8 cellular contexts compared by ENCODE assay signal in genomic region chr16:30054959-30055553, GRCh38. TPM values are rescaled to one million over a fixed set of nuclear protein-coding genes. Genes with fewer than 3 reads are reported as not detected.
DNase-seq lines count a peak whose midpoint lies in the region; ATAC-seq and TF ChIP-seq lines count a peak whose summit lies in the region.

No MANE protein-coding gene starts in this region.

- TF ChIP-seq CTCF in LNCaP clone FGC (IDR thresholded peaks at IDR 0.05; ENCODE audit: control insufficient read depth, extremely low read depth, insufficient read depth) = peak; percentile 18; the same call in 1 of the 2 replicates
- peak in 1 of 2 donors; percentile 22 for TF ChIP-seq CTCF in right atrium auricular region (IDR thresholded peaks at IDR 0.05)

- no peaks in the 10 kb centered on the region for H3K27me3 ChIP-seq in right atrium auricular region

- DNase-seq in DMS79 (lab: John Stamatoyannopoulos, UW) (peak; percentile 64), LNCaP clone FGC (ENCODE audit: low read depth) (no peak), activated T-cell treated with anti-CD3 and anti-CD28 coated beads for 24 hours (ENCODE audit: low read depth) (peak; percentile 38), germinal center (ENCODE audit: low spot score) (peak; percentile 70), right atrium auricular region (ENCODE audit: low spot score) (no peak)
- peak; percentile 78 for DNase-seq in stimulated activated CD8-positive, alpha-beta memory T cell treated with anti-CD3 and anti-CD28 coated beads, Interleukin-4, amount 100 ng/mL, for 48 hours
- DNase-seq in effector CD4-positive, alpha-beta T cell = no peak

- H3K4me3 ChIP-seq in LNCaP clone FGC (ENCODE audit: low read depth, low read length) = no peak overlapping the region
- no peak overlapping the region for H3K4me3 ChIP-seq in right atrium auricular region

- H3K4me1 ChIP-seq in right atrium auricular region = peaks cover 0 to 19% of the 10 kb centered on the region in 2 donors

- H3K9me3 ChIP-seq in right atrium auricular region = no peaks in the 10 kb centered on the region

- H3K36me3 ChIP-seq in right atrium auricular region = no peaks in the 10 kb centered on the region

- no peak overlapping the region for H3K27ac ChIP-seq in right atrium auricular region

- ATAC-seq in GM21390 (IDR thresholded peaks at IDR 0.05; ENCODE audit: unreplicated experiment) = no peak

RNA-seq across cellular contexts. Expression of gene ALDOA, which starts 10.5 kb away (rescaled TPM):
- 1,000 to 10,000 TPM; 2,869 to 3,626 TPM for total RNA-seq in right atrium auricular region

RNA-seq across cellular contexts. Expression of gene PPP4C, which starts 20.7 kb away (rescaled TPM):
- 10 to 100 TPM; 23.2 to 32.7 TPM for total RNA-seq in right atrium auricular region

RNA-seq across cellular contexts. Expression of gene TLCD3B, which starts 24.0 kb away (rescaled TPM):
- total RNA-seq in right atrium auricular region = not detected

RNA-seq across cellular contexts. Expression of gene C16orf92, which starts 32.1 kb away (rescaled TPM):
- not detected for total RNA-seq in right atrium auricular region

RNA-seq across cellular contexts. Expression of gene TBX6, which starts 36.7 kb away (rescaled TPM):
- under 1 TPM in 1 of 2 donors, not detected in 1; 0.43 TPM for total RNA-seq in right atrium auricular region

Comparison
In these comparisons a context has a peak if more than half of its experiments do, and no peak if none do; other contexts are left out.
1. DNase-seq: peak in DMS79 (single experiment), activated T-cell treated with anti-CD3 and anti-CD28 coated beads for 24 hours (single experiment), germinal center (single experiment) and stimulated activated CD8-positive, alpha-beta memory T cell treated with anti-CD3 and anti-CD28 coated beads, Interleukin-4, amount 100 ng/mL, for 48 hours (single experiment); none in LNCaP clone FGC (single experiment), effector CD4-positive, alpha-beta T cell (single experiment) and right atrium auricular region (single experiment).